25 cellular contexts compared by ENCODE assay signal in the genomic region with DNA sequence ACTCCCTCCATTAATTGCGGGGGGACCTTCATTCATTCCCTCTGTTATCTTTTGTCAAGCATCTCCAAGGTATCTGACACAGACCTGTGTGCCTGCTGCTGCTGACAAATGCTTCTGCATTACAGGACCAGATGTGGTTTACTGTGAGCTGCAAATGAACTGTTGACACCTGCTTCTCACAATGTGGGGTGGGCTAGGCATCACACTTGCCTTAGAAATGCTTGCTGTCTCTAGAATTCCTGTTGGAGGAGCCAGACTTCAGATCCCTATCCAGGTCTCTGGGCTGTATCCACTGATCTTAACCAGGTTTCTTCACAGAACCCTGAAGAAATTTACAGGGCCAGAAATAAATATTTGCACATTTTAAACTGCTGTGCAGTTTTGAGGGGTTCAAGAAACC.
DNase-seq lines count a peak whose midpoint lies in the region; ATAC-seq and TF ChIP-seq lines count a peak whose summit lies in the region.
"Had no signal": no experiment of that assay in that cellular context is flagged by ENCODE, and none has a peak within 500 bp of the region (broad histone marks: within the 10 kb centered on the region; RNA-seq: fewer than 3 reads in every experiment).

No MANE protein-coding gene starts in this region.

- H3K9me2 ChIP-seq in neural cell (ENCODE audit: insufficient read depth, low read length), result no peaks in the 10 kb centered on the region

- intact Hi-C loops in right cardiac atrium (cut with DNase I), result no loop called here

- peak; percentile 36 for DNase-seq in NCI-H69 (lab: John Stamatoyannopoulos, UW)
- DNase-seq in endodermal cell, result peak; percentile 86
- DNase-seq in HEK293T (ENCODE audit: extremely low spot score), result no peak
- DNase-seq in inferior parietal cortex (ENCODE audit: extremely low spot score), result no peak
- DNase-seq in right cardiac atrium, result no peak
- DNase-seq: CD4-positive, alpha-beta T cell; COR-L47; DMS 273 treated with DMSO at 0.1 percent for 48 hours; DMS79 treated with DMSO at 0.1 percent for 48 hours; Kasumi-1; MG63; NCI-H1417; NCI-H1694 treated with DMSO at 0.1 percent for 48 hours; NCI-H2081 treated with DMSO at 0.1 percent for 48 hours; NCI-H510A; NCI-H748 treated with DMSO at 0.1 percent for 48 hours; SJCRH30 had no signal

- H3K27me3 ChIP-seq in HUES6 (ENCODE audit: control insufficient read depth, insufficient read depth, low read length) (no peaks in the 10 kb centered on the region), endodermal cell (ENCODE audit: control insufficient read depth, insufficient read depth, low read length, poor library complexity, severe bottlenecking) (no peaks in the 10 kb centered on the region), neural cell (ENCODE audit: insufficient read depth, low read depth, low read length) (no peaks in the 10 kb centered on the region), right cardiac atrium (ENCODE audit: control insufficient read depth, insufficient read depth) (no peaks in the 10 kb centered on the region)
- H3K27me3 ChIP-seq: BLaER1, SJCRH30 had no signal

- peak; percentile 62 for TF ChIP-seq RAD21 in neural cell (conservative IDR thresholded peaks at IDR 0.05)

- H3K36me3 ChIP-seq in HUES6 (ENCODE audit: control insufficient read depth, insufficient read depth, low read length) (no peaks in the 10 kb centered on the region), endodermal cell (ENCODE audit: control insufficient read depth, insufficient read depth, low read length) (no peaks in the 10 kb centered on the region), neural cell (ENCODE audit: insufficient read depth, low read length) (no peaks in the 10 kb centered on the region)
- H3K36me3 ChIP-seq: BLaER1, MG63, SJCRH30 had no signal

- peak; percentile 75 for TF ChIP-seq EP300 in neural cell (conservative IDR thresholded peaks at IDR 0.05; ENCODE audit: poor library complexity, severe bottlenecking)

- H2AFZ ChIP-seq in neural cell (ENCODE audit: low read depth, low read length), result no peak overlapping the region

- H3K36me3 Mint-ChIP-seq in endodermal cell (ENCODE audit: low read depth), result no peaks in the 10 kb centered on the region

- no peaks in the 10 kb centered on the region for H3K9me3 Mint-ChIP-seq in endodermal cell
- H3K9me3 Mint-ChIP-seq: H9 had no signal

- no peaks in the 10 kb centered on the region for H3K79me2 ChIP-seq in neural cell (replicated peaks; ENCODE audit: insufficient read depth, low read length)

- WGBS in endodermal cell (ENCODE audit: insufficient coverage in 1 of 2, insufficient read length in 1 of 2), 2 experiments, result 46 to 52% methylated on average over 1 of the region's 1 CpG
- 33% methylated on average over 1 of the region's 1 CpG for WGBS in right cardiac atrium

- H3K4me2 ChIP-seq in neural cell (ENCODE audit: low read length), result no peak overlapping the region
- H3K4me2 ChIP-seq: BLaER1 had no signal

- H3K4me1 ChIP-seq in HUES6 (ENCODE audit: control insufficient read depth, insufficient read depth, low read length) (peaks cover 37% of the 10 kb centered on the region), endodermal cell (ENCODE audit: control insufficient read depth, insufficient read depth, low read length) (peaks cover 26% of the 10 kb centered on the region), right cardiac atrium (ENCODE audit: control insufficient read depth, insufficient read depth, low read length) (no peaks in the 10 kb centered on the region)
- H3K4me1 ChIP-seq: BLaER1, SJCRH30 had no signal

- POLR2A ChIA-PET in HEK293T (lab: Yijun Ruan, JAX), result no interaction called here

- H3K4me1 Mint-ChIP-seq in endodermal cell, result peaks cover 43% of the 10 kb centered on the region

- H3K9ac ChIP-seq in HUES6 (ENCODE audit: low read length) (peak overlapping the region; percentile 18), endodermal cell (ENCODE audit: extremely low read depth, low read length, poor library complexity, severe bottlenecking) (peak overlapping the region; percentile 38), neural cell (ENCODE audit: low read length) (peak overlapping the region; percentile 40)
- H3K9ac ChIP-seq: BLaER1 had no signal

- peaks cover 7% of the 10 kb centered on the region for H3K27me3 Mint-ChIP-seq in endodermal cell (ENCODE audit: insufficient read depth)

- peaks cover 6% of the 10 kb centered on the region for H3F3A ChIP-seq in neural cell (ENCODE audit: insufficient read depth, low read length, poor library complexity, severe bottlenecking)

- no peak overlapping the region for H3K27ac ChIP-seq in HUES6 (ENCODE audit: low read depth, low read length)
- no peak overlapping the region for H3K27ac ChIP-seq in endodermal cell (ENCODE audit: low read depth, low read length)
- peak overlapping the region; percentile 62 for H3K27ac ChIP-seq in neural cell (ENCODE audit: low read length)
- H3K27ac ChIP-seq in right cardiac atrium (ENCODE audit: low read length), result no peak overlapping the region
- H3K27ac ChIP-seq: BLaER1, HL-60, SJCRH30 had no signal

- peak overlapping the region; percentile 93 for H3K27ac Mint-ChIP-seq in endodermal cell
- H3K27ac Mint-ChIP-seq: CD4-positive, alpha-beta T cell had no signal

- TF ChIP-seq CTCF in endodermal cell (conservative IDR thresholded peaks at IDR 0.05), result peak; percentile 18
- peak; percentile 58 for TF ChIP-seq CTCF in neural cell (IDR thresholded peaks at IDR 0.05; ENCODE audit: poor library complexity, severe bottlenecking)

- H3K4me3 ChIP-seq in HUES6 (ENCODE audit: low read depth, low read length), result no peak overlapping the region
- H3K4me3 ChIP-seq in endodermal cell (ENCODE audit: low read length), result no peak overlapping the region
- no peak overlapping the region for H3K4me3 ChIP-seq in neural cell (ENCODE audit: low read length)
- no peak overlapping the region for H3K4me3 ChIP-seq in right cardiac atrium (ENCODE audit: low read length)
- H3K4me3 ChIP-seq: BLaER1, GM12878, MG63, SJCRH30 had no signal

- H3K9me3 ChIP-seq in HUES6 (ENCODE audit: control insufficient read depth, insufficient read depth, low read depth, low read length) (no peaks in the 10 kb centered on the region), endodermal cell (ENCODE audit: control insufficient read depth, low read length) (no peaks in the 10 kb centered on the region), neural cell (ENCODE audit: low read length) (no peaks in the 10 kb centered on the region), right cardiac atrium (ENCODE audit: control insufficient read depth, low read length) (no peaks in the 10 kb centered on the region)
- H3K9me3 ChIP-seq: BLaER1, MG63, SJCRH30 had no signal

- ATAC-seq in HG02885 (IDR thresholded peaks at IDR 0.05; ENCODE audit: poor library complexity, unreplicated experiment) (no peak), right cardiac atrium (no peak)
- ATAC-seq: GM12878, Panc1 had no signal

- H3K4me3 Mint-ChIP-seq in endodermal cell, result no peak overlapping the region
- H3K4me3 Mint-ChIP-seq: CD4-positive, alpha-beta T cell; H9 had no signal

- no peaks in the 10 kb centered on the region for H4K20me1 ChIP-seq in neural cell (ENCODE audit: insufficient read depth)
- H4K20me1 ChIP-seq: BLaER1 had no signal

- CTCF ChIA-PET in HEK293T (lab: Yijun Ruan, JAX), result no interaction called here

TF ChIP-seq in neural cell, 6 proteins besides CTCF, POLR2A, EP300 and RAD21 (continues in another document):
- peak; percentile 71 for TF ChIP-seq POLR2AphosphoS5 (IDR thresholded peaks at IDR 0.05)
- peak; percentile 38 for TF ChIP-seq SMC3 (conservative IDR thresholded peaks at IDR 0.05; ENCODE audit: poor library complexity)

TF ChIP-seq in HEK293T, 16 proteins besides CTCF, POLR2A, EP300 and RAD21:
- TF ChIP-seq L3MBTL2 (conservative IDR thresholded peaks at IDR 0.05) (no peak), FOXK2 (IDR thresholded peaks at IDR 0.05) (no peak)
TF ChIP-seq in HEK293T: peak in this region for 0.

Comparison
In these comparisons a context has a peak if more than half of its experiments do, and no peak if none do; other contexts are left out.
1. DNase-seq: peak in NCI-H69 (single experiment) and endodermal cell (single experiment); none in HEK293T (single experiment), inferior parietal cortex (single experiment) and right cardiac atrium (0 of 3).
2. Peak in every context shown above with its lines, with median percentiles within 50 percentile points of each other: H3K9ac ChIP-seq.